2 cellular contexts compared by ENCODE assay signal in the genomic region with DNA sequence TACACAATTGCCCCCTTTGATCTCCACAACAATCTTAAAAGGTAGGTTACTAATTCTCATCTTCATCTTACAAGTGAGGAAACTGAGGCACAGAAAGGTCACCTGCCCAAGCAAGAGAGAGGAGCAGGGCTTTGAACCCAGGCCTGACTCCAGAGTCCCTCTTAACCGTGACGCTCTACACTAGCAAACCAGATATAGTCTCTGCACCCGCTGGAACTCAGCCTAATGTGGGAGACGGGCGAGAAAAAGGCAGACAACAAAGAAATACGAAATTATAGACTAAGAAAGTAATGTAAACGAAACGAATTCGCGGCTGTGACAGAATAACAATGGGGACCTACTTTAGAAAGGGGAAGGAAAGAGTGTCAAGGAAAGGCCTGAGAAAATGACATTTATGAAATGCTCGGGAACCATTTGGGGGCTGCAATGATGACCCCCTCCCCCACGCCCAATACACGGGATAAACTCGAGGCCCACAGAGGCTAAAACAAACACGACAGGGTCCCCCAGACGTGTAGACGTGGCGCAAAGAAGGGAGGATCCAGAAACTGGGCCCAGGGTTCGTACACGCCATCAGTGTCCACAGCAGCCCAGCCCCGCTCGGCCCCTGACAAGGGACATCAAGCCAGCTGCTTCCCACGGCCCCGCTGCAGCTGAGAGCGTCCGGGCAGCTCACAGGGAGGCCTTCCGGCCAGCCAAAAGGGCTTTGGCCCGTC.
A peak's percentile ranks its signal among the peaks of the same experiment; 100 is the strongest.
TF ChIP-seq lines count a peak whose summit lies in the region.

No MANE protein-coding gene starts in this region.

TF ChIP-seq in SK-N-SH, 30 proteins besides CTCF, POLR2A, EP300 and RAD21:
- no peak for TF ChIP-seq GABPA (IDR thresholded peaks at IDR 0.05; ENCODE audit: low read depth)
- no peak for TF ChIP-seq IRF3 (IDR thresholded peaks at IDR 0.05; ENCODE audit: low read depth, low read length)
- 0 out of 2 replicates have a peak, but pooled peaks have one; percentile 6 for TF ChIP-seq TAF1 (IDR thresholded peaks at IDR 0.05; ENCODE audit: borderline replicate concordance, low read depth, low read length)

TF ChIP-seq in endothelial cell of umbilical vein, 7 proteins besides CTCF, POLR2A, EP300 and RAD21:
- TF ChIP-seq EZH2 (IDR thresholded peaks at IDR 0.05; ENCODE audit: borderline replicate concordance, low read depth, low read length, severe bottlenecking) (no peak), GATA2 (IDR thresholded peaks at IDR 0.05; ENCODE audit: insufficient read depth, insufficient read length, low read depth, low read length) (no peak), POLR2AphosphoS5 (IDR thresholded peaks at IDR 0.05; ENCODE audit: insufficient read depth, low read depth, low read length) (no peak), MYC (IDR thresholded peaks at IDR 0.05; ENCODE audit: low read depth, low read length) (no peak), JUN (IDR thresholded peaks at IDR 0.05; ENCODE audit: borderline replicate concordance, insufficient read depth, insufficient read length, low read depth) (no peak)
